20 cellular contexts compared by ENCODE assay signal in genomic region chr14:50963919-50964318, GRCh38.
"Had no signal": no experiment of that assay in that cellular context is flagged by ENCODE, and none has a peak within 500 bp of the region (broad histone marks: within the 10 kb centered on the region; RNA-seq: fewer than 3 reads in every experiment).

No MANE protein-coding gene starts in this region.

- DNase-seq: activated CD4-positive, alpha-beta memory T cell treated with anti-CD3 and anti-CD28 coated beads, Interleukin-2, amount 10 ng/mL, durations not matched to agents 7 days and 5 days; activated CD4-positive, alpha-beta T cell treated with anti-CD3 and anti-CD28 coated beads for 36 hours; activated CD4-positive, alpha-beta T cell treated with anti-CD3 and anti-CD28 coated beads, Interleukin-2, amount 50 U/mL, for 1 hour; activated CD4-positive, CD25-positive, alpha-beta regulatory T cell; activated CD8-positive, alpha-beta memory T cell treated with anti-CD3 and anti-CD28 coated beads, Interleukin-2, amount 50 U/mL, for 4 hours; activated naive CD4-positive, alpha-beta T cell treated with anti-CD3 and anti-CD28 coated beads, Interleukin-2, amount 50 U/mL, for 16 hours; activated naive CD8-positive, alpha-beta T cell treated with anti-CD3 and anti-CD28 coated beads, Interleukin-2, amount 10 ng/mL, durations not matched to agents 7 days and 5 days; activated T-cell treated with anti-CD3 and anti-CD28 coated beads, Interleukin-2, amount 50 U/mL, for 1 hour; KG1; NCI-H1092; NCI-H2029; NCI-H2107; NCI-H510A treated with DMSO at 0.1 percent for 48 hours; NK-92 treated with Interleukin-12 subunit alpha and Interleukin-12 subunit beta, amount 100 ng/mL, for 24 hours; SHP77 treated with DMSO at 0.1 percent for 48 hours; T-cell; T-helper 2 cell had no signal

- H3K27me3 ChIP-seq: adrenal gland, breast epithelium had no signal

- H3K9me3 ChIP-seq: adrenal gland, breast epithelium had no signal

- H3K27ac ChIP-seq: adrenal gland, breast epithelium, VCaP had no signal

- H3K4me1 ChIP-seq: breast epithelium had no signal

- H3K4me3 Mint-ChIP-seq: activated CD4-positive, alpha-beta memory T cell treated with anti-CD3 and anti-CD28 coated beads, Interleukin-2, amount 10 ng/mL, durations not matched to agents 7 days and 5 days; activated CD4-positive, alpha-beta T cell treated with anti-CD3 and anti-CD28 coated beads for 36 hours; activated naive CD8-positive, alpha-beta T cell treated with anti-CD3 and anti-CD28 coated beads, Interleukin-2, amount 10 ng/mL, durations not matched to agents 7 days and 5 days; T-cell had no signal

- H3K27me3 Mint-ChIP-seq: activated CD4-positive, alpha-beta T cell treated with anti-CD3 and anti-CD28 coated beads for 36 hours had no signal

- H3K9me3 Mint-ChIP-seq: activated CD4-positive, alpha-beta memory T cell treated with anti-CD3 and anti-CD28 coated beads, Interleukin-2, amount 10 ng/mL, durations not matched to agents 7 days and 5 days; activated naive CD8-positive, alpha-beta T cell treated with anti-CD3 and anti-CD28 coated beads, Interleukin-2, amount 10 ng/mL, durations not matched to agents 7 days and 5 days; T-cell had no signal

- H3K36me3 ChIP-seq: adrenal gland, breast epithelium had no signal

- H3K27ac Mint-ChIP-seq: activated CD4-positive, alpha-beta memory T cell treated with anti-CD3 and anti-CD28 coated beads, Interleukin-2, amount 10 ng/mL, durations not matched to agents 7 days and 5 days; activated CD4-positive, alpha-beta T cell treated with anti-CD3 and anti-CD28 coated beads for 36 hours; activated naive CD8-positive, alpha-beta T cell treated with anti-CD3 and anti-CD28 coated beads, Interleukin-2, amount 10 ng/mL, durations not matched to agents 7 days and 5 days; T-cell had no signal

- H3K36me3 Mint-ChIP-seq: activated naive CD8-positive, alpha-beta T cell treated with anti-CD3 and anti-CD28 coated beads, Interleukin-2, amount 10 ng/mL, durations not matched to agents 7 days and 5 days; T-cell had no signal

- H3K4me1 Mint-ChIP-seq: activated CD4-positive, alpha-beta memory T cell treated with anti-CD3 and anti-CD28 coated beads, Interleukin-2, amount 10 ng/mL, durations not matched to agents 7 days and 5 days; activated CD4-positive, alpha-beta T cell treated with anti-CD3 and anti-CD28 coated beads for 36 hours; activated naive CD8-positive, alpha-beta T cell treated with anti-CD3 and anti-CD28 coated beads, Interleukin-2, amount 10 ng/mL, durations not matched to agents 7 days and 5 days had no signal

- H3K4me3 ChIP-seq: adrenal gland, breast epithelium had no signal
